ENCODE assay signal across 1 cellular context in the genomic region with DNA sequence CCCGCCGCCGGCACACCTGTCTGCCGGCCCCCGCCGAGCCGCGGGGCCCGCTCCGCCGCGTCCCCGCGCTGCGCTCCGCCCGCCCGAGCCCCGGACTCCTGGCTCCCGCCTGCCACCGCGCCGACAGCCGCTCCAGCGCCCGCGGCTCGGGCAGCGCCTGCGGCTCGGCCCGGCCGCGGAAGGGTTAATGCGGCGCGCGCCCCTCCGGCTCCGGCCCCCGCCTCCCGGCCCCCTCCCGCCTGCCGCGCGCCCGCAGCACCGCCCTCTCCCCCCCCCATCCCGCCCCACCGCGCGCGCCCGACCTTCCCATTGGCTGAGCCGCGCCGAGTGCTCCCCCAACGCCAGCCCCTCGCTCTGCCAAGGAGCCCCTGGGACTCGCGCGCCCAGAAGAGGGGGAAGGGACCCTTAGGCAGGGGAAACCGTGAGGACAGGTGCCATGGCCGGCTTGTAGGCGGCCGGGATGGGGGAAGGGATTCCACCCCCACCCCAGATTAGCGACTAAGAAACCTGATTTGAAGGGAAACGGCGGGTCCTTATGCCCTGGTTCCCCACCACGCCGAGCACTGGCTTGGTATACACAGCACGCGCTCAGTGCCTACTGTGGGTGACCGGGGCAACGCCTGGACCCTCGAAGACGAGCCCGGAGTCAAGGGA.
TF ChIP-seq lines count a peak whose summit lies in the region.

A gene with protein sequence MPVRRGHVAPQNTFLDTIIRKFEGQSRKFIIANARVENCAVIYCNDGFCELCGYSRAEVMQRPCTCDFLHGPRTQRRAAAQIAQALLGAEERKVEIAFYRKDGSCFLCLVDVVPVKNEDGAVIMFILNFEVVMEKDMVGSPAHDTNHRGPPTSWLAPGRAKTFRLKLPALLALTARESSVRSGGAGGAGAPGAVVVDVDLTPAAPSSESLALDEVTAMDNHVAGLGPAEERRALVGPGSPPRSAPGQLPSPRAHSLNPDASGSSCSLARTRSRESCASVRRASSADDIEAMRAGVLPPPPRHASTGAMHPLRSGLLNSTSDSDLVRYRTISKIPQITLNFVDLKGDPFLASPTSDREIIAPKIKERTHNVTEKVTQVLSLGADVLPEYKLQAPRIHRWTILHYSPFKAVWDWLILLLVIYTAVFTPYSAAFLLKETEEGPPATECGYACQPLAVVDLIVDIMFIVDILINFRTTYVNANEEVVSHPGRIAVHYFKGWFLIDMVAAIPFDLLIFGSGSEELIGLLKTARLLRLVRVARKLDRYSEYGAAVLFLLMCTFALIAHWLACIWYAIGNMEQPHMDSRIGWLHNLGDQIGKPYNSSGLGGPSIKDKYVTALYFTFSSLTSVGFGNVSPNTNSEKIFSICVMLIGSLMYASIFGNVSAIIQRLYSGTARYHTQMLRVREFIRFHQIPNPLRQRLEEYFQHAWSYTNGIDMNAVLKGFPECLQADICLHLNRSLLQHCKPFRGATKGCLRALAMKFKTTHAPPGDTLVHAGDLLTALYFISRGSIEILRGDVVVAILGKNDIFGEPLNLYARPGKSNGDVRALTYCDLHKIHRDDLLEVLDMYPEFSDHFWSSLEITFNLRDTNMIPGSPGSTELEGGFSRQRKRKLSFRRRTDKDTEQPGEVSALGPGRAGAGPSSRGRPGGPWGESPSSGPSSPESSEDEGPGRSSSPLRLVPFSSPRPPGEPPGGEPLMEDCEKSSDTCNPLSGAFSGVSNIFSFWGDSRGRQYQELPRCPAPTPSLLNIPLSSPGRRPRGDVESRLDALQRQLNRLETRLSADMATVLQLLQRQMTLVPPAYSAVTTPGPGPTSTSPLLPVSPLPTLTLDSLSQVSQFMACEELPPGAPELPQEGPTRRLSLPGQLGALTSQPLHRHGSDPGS (minus strand): TSS at position 186 of the 654 bp plus-strand sequence. CDS start 408 bp downstream, outside the sequence.

TF ChIP-seq in endothelial cell of umbilical vein, 7 proteins besides CTCF, POLR2A, EP300 and RAD21:
- TF ChIP-seq POLR2AphosphoS5 (IDR thresholded peaks at IDR 0.05; ENCODE audit: insufficient read depth, low read depth, low read length), result no peak
- TF ChIP-seq EZH2 (IDR thresholded peaks at IDR 0.05; ENCODE audit: borderline replicate concordance, low read depth, low read length, severe bottlenecking), result peak; percentile 95
- no peak for TF ChIP-seq GATA2 (IDR thresholded peaks at IDR 0.05; ENCODE audit: insufficient read depth, insufficient read length, low read depth, low read length)
- no peak for TF ChIP-seq JUN (IDR thresholded peaks at IDR 0.05; ENCODE audit: borderline replicate concordance, insufficient read depth, insufficient read length, low read depth)
- TF ChIP-seq, protein P1, sequence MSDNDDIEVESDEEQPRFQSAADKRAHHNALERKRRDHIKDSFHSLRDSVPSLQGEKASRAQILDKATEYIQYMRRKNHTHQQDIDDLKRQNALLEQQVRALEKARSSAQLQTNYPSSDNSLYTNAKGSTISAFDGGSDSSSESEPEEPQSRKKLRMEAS (IDR thresholded peaks at IDR 0.05; ENCODE audit: insufficient read depth, insufficient read length), result no peak
